In genomic region chr3:50632450-50632849, GRCh38 we compare ENCODE assay signal across 1 cellular context.
TF ChIP-seq lines count a peak whose summit lies in the region.

No MANE protein-coding gene starts in this region.

TF ChIP-seq in SK-N-SH, 30 proteins besides CTCF, POLR2A, EP300 and RAD21 (continued from another document):
- TF ChIP-seq PBX3 (IDR thresholded peaks at IDR 0.05) = peak; percentile 15; the same call in 1 of the 2 replicates
- TF ChIP-seq REST (IDR thresholded peaks at IDR 0.05; ENCODE audit: low read depth, low read length) = no peak
- TF ChIP-seq GATA2 (CRISPR knock-in tag; IDR thresholded peaks at IDR 0.05) = peak; percentile 92
- no peak for TF ChIP-seq ELF1 (IDR thresholded peaks at IDR 0.05)
- TF ChIP-seq MXI1 (IDR thresholded peaks at IDR 0.05; ENCODE audit: low read depth, low read length) = 0 out of 2 replicates have a peak, but pooled peaks have one; percentile 17
